ENCODE assay signal across 15 cellular contexts in the genomic region with DNA sequence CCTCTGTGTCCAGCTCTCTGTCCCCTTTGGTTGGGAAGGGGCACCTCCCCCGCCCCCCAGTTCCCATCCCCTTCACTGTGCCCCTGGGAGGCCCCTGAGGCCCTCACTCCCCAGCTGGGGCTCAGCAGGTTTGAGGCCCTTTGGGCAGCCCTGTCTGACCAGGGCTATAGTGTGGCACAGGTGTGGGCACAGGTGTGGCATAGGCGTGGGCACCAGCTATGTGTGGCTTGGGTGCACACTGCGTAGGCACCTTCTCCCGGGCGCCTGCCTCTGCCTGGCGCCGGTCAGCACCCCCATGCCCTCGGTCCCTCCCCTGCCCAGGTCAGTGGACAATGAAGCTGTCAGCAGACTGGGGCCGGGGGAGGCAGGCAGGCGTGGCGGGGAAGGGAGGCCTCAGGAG. TPM values are rescaled to one million over a fixed set of nuclear protein-coding genes. Genes with fewer than 3 reads are reported as not detected.
DNase-seq lines count a peak whose midpoint lies in the region; TF ChIP-seq lines count a peak whose summit lies in the region.
"Had no signal": no experiment of that assay in that cellular context is flagged by ENCODE, and none has a peak within 500 bp of the region (broad histone marks: within the 10 kb centered on the region; RNA-seq: fewer than 3 reads in every experiment).

No MANE protein-coding gene starts in this region.

- no peak overlapping the region for H3K27ac Mint-ChIP-seq in activated CD4-positive, alpha-beta memory T cell treated with anti-CD3 and anti-CD28 coated beads for 36 hours
- H3K27ac Mint-ChIP-seq in neural progenitor cell, result no peak overlapping the region

- TF ChIP-seq CTCF in RWPE1 (conservative IDR thresholded peaks at IDR 0.05; ENCODE audit: low read depth) (no peak), hepatocyte (IDR thresholded peaks at IDR 0.05; ENCODE audit: poor library complexity) (no peak), neural progenitor cell (IDR thresholded peaks at IDR 0.05) (no peak)

- no peak overlapping the region for H3K4me3 ChIP-seq in BLaER1 treated with 17β-estradiol and CSF1 and Interleukin-3, amounts not matched to agents 10 nM and 100 nM
- no peak overlapping the region for H3K4me3 ChIP-seq in hepatocyte
- no peak overlapping the region for H3K4me3 ChIP-seq in skin epidermis
- no peak overlapping the region for H3K4me3 ChIP-seq in neural progenitor cell

- no peaks in the 10 kb centered on the region for H3K9me3 ChIP-seq in BLaER1 treated with 17β-estradiol and CSF1 and Interleukin-3, amounts not matched to agents 10 nM and 100 nM (replicated peaks in 1 of 11)
- no peaks in the 10 kb centered on the region for H3K9me3 ChIP-seq in hepatocyte (ENCODE audit: low read depth)
- no peaks in the 10 kb centered on the region for H3K9me3 ChIP-seq in neural progenitor cell (ENCODE audit: low read depth)

- WGBS in hepatocyte (ENCODE audit: low lambda C conversion rate, missing lambda C conversion rate), result 95% methylated on average over 9 of the region's 11 CpGs

- peak overlapping the region in 1 of 11 experiments; percentile 29; a peak in 1 of 22 replicates for H3K9ac ChIP-seq in BLaER1 treated with 17β-estradiol and CSF1 and Interleukin-3, amounts not matched to agents 10 nM and 100 nM
- no peak overlapping the region for H3K9ac ChIP-seq in neural progenitor cell

- peaks cover 0 to 49% (median 9%) of the 10 kb centered on the region in 11 experiments; a peak in 8 of 22 replicates for H4K20me1 ChIP-seq in BLaER1 treated with 17β-estradiol and CSF1 and Interleukin-3, amounts not matched to agents 10 nM and 100 nM
- H4K20me1 ChIP-seq in hepatocyte (ENCODE audit: insufficient read depth, poor library complexity, severe bottlenecking) (peaks cover 2% of the 10 kb centered on the region), neural progenitor cell (ENCODE audit: low read depth) (no peaks in the 10 kb centered on the region)

- H3K9me2 ChIP-seq in hepatocyte (replicated peaks; ENCODE audit: insufficient read depth), result no peaks in the 10 kb centered on the region

- H2AFZ ChIP-seq in hepatocyte (no peak overlapping the region), neural progenitor cell (replicated peaks) (no peak overlapping the region)

- H3K4me3 Mint-ChIP-seq in activated CD4-positive, alpha-beta memory T cell treated with anti-CD3 and anti-CD28 coated beads for 36 hours, result no peak overlapping the region
- no peak overlapping the region for H3K4me3 Mint-ChIP-seq in neural progenitor cell

- H3K36me3 Mint-ChIP-seq in activated CD4-positive, alpha-beta memory T cell treated with anti-CD3 and anti-CD28 coated beads for 36 hours, result no peaks in the 10 kb centered on the region
- H3K36me3 Mint-ChIP-seq in neural progenitor cell, result no peaks in the 10 kb centered on the region

- intact Hi-C loops in activated CD4-positive, alpha-beta memory T cell treated with anti-CD3 and anti-CD28 coated beads for 36 hours (cut with micrococcal nuclease), result no loop called here

- peaks cover 11 to 50% (median 43%) of the 10 kb centered on the region in 10 experiments; a peak in 18 of 20 replicates for H3K4me1 ChIP-seq in BLaER1 treated with 17β-estradiol and CSF1 and Interleukin-3, amounts not matched to agents 10 nM and 100 nM
- H3K4me1 ChIP-seq in hepatocyte (ENCODE audit: insufficient read depth), result peaks cover 20% of the 10 kb centered on the region
- H3K4me1 ChIP-seq in neural progenitor cell, result peaks cover 8% of the 10 kb centered on the region

- CTCF ChIA-PET in RWPE1 (lab: Yijun Ruan, JAX), result no interaction called here
- CTCF ChIA-PET in activated CD4-positive, alpha-beta memory T cell treated with anti-CD3 and anti-CD28 coated beads for 36 hours (lab: Charles Lee), result interaction anchor here (1.4 kb wide), 1 partner anchor 37 kb away, joined by 3 read pairs; no protein-coding TSS in a partner anchor

- no peaks in the 10 kb centered on the region for H3K36me3 ChIP-seq in BLaER1 treated with 17β-estradiol and CSF1 and Interleukin-3, amounts not matched to agents 10 nM and 100 nM
- H3K36me3 ChIP-seq in hepatocyte (replicated peaks; ENCODE audit: insufficient read depth, low read depth) (no peaks in the 10 kb centered on the region), neural progenitor cell (no peaks in the 10 kb centered on the region)

- DNase-seq in RWPE1 (ENCODE audit: low spot score) (no peak), hepatocyte (ENCODE audit: low spot score) (no peak), neural progenitor cell (ENCODE audit: low spot score) (no peak), SKM-1 treated with dmso at 0.1 percent for 144 hours (lab: John Stamatoyannopoulos, UW; ENCODE audit: unreplicated experiment) (no peak)
- DNase-seq in activated CD4-positive, alpha-beta memory T cell treated with anti-CD3 and anti-CD28 coated beads for 36 hours, result no peak
- DNase-seq: AML-193, DMS79 treated with DMSO at 0.1 percent for 48 hours, NCI-H1417 treated with DMSO at 0.1 percent for 48 hours, NCI-H187 treated with DMSO at 0.1 percent for 48 hours, NCI-H226, NCI-H524, NCI-H82, RPMI8226 had no signal

- H3K9me3 Mint-ChIP-seq in activated CD4-positive, alpha-beta memory T cell treated with anti-CD3 and anti-CD28 coated beads for 36 hours, result no peaks in the 10 kb centered on the region
- H3K9me3 Mint-ChIP-seq in neural progenitor cell, result no peaks in the 10 kb centered on the region

- H3F3A ChIP-seq in neural progenitor cell (ENCODE audit: low read depth), result peaks cover 7% of the 10 kb centered on the region

- H3K4me2 ChIP-seq in BLaER1 treated with 17β-estradiol and CSF1 and Interleukin-3, amounts not matched to agents 10 nM and 100 nM, result peak overlapping the region in 9 of 11 experiments; percentile 55 to 81 (median 70); a peak in 14 of 22 replicates
- H3K4me2 ChIP-seq in hepatocyte (peak overlapping the region; percentile 25), neural progenitor cell (no peak overlapping the region)

- H3K27me3 Mint-ChIP-seq in activated CD4-positive, alpha-beta memory T cell treated with anti-CD3 and anti-CD28 coated beads for 36 hours, result no peaks in the 10 kb centered on the region
- peaks cover 6% of the 10 kb centered on the region for H3K27me3 Mint-ChIP-seq in neural progenitor cell (ENCODE audit: insufficient read depth, low read depth)

- no peaks in the 10 kb centered on the region for H3K4me1 Mint-ChIP-seq in activated CD4-positive, alpha-beta memory T cell treated with anti-CD3 and anti-CD28 coated beads for 36 hours (ENCODE audit: low read depth)
- H3K4me1 Mint-ChIP-seq in neural progenitor cell, result peaks cover 22% of the 10 kb centered on the region

- peaks cover 0 to 14% (median 5%) of the 10 kb centered on the region in 11 experiments; a peak in 12 of 22 replicates for H3K27me3 ChIP-seq in BLaER1 treated with 17β-estradiol and CSF1 and Interleukin-3, amounts not matched to agents 10 nM and 100 nM
- H3K27me3 ChIP-seq in hepatocyte (no peaks in the 10 kb centered on the region), neural progenitor cell (peaks cover 7% of the 10 kb centered on the region)

- no peaks in the 10 kb centered on the region for H3K79me2 ChIP-seq in hepatocyte
- no peaks in the 10 kb centered on the region for H3K79me2 ChIP-seq in neural progenitor cell (ENCODE audit: low read depth)

- POLR2A ChIA-PET in RWPE1 (lab: Yijun Ruan, JAX; ENCODE audit: low non-redundant PET), result no interaction called here
- POLR2A ChIA-PET in activated CD4-positive, alpha-beta memory T cell treated with anti-CD3 and anti-CD28 coated beads for 36 hours (lab: Charles Lee), result no interaction called here

- no peak overlapping the region for H3K27ac ChIP-seq in BLaER1 treated with 17β-estradiol and CSF1 and Interleukin-3, amounts not matched to agents 10 nM and 100 nM
- H3K27ac ChIP-seq in RWPE1 (peak overlapping the region; percentile 91), hepatocyte (no peak overlapping the region), skin epidermis (peak overlapping the region in 14 of 21 experiments; percentile 9 to 88 (median 68)), neural progenitor cell (no peak overlapping the region)

RNA-seq across cellular contexts. Expression of gene FGFR3, which starts 7.5 kb away (rescaled TPM):
- total RNA-seq in hepatocyte, result 70.0 and 82.0 TPM in 2 replicates
- polyA plus RNA-seq in hepatocyte, result 99.8 and 132 TPM in 2 replicates
- under 1 TPM; 0.21 to 0.27 TPM for total RNA-seq in activated CD4-positive, alpha-beta memory T cell treated with anti-CD3 and anti-CD28 coated beads for 36 hours
- total RNA-seq in neural progenitor cell (ENCODE audit: low replicate concordance), result 4.8 and 17.0 TPM in 2 replicates

Comparison
In these comparisons a context has a peak if more than half of its experiments do, and no peak if none do; other contexts are left out.
1. H3K27ac ChIP-seq: peak in RWPE1 (single experiment) and skin epidermis (14 of 21); none in BLaER1 treated with 17β-estradiol and CSF1 and Interleukin-3, amounts not matched to agents 10 nM and 100 nM (0 of 11), hepatocyte (single experiment) and neural progenitor cell (single experiment).